Comparison of ENCODE assay signal across 8 cellular contexts in the genomic region with DNA sequence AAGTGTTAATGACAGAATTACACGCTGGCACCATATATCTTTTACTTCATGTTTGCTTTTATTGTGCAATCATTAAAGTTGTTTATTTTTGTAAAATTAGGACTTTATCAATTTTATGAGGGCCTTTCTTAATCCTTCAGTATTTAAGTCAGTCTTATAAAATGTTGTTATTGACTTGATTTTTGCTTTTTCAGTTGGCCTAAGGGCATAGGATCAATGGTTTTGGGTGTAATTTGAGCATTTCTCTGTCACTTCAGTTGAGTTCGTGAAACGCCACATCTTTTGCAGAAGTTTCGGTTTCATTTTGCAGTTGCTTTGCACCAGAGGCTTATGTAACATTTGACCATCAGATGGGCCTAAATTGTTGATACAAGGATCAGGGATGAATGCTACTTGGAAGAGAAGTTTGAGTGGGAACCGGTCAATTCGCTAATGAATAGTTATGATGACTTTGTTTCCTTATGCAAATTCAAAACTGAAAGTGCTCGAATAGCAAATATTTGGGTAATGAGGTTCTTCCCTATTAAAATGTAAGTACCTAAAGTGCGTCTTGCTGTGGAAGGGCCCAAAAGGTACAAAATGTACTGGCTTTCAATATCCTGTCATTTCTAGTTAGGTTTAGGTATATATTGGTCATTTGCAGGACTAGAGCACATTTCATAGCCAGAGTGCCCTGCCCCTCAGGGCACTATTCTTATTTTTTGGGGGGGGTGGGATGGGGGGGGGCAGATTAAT.
DNase-seq lines count a peak whose midpoint lies in the region; ATAC-seq and TF ChIP-seq lines count a peak whose summit lies in the region.

No MANE protein-coding gene starts in this region.

- H3K27ac ChIP-seq in HEK293 (ENCODE audit: extremely low read depth, low read depth, low read length) (peak overlapping the region; percentile 26; the same call in 1 of the 2 replicates), SJSA1 (peak overlapping the region; percentile 45; the same call in 1 of the 2 replicates), lung (ENCODE audit: low read depth in 1 of 2, low read length in 1 of 2) (peak overlapping the region in 1 of 2 donors; percentile 34)

- ATAC-seq in lung (ENCODE audit: insufficient read depth, low FRiP score) (no peak), HG02840 (IDR thresholded peaks at IDR 0.05; ENCODE audit: low FRiP score, unreplicated experiment) (no peak), GM18858 (IDR thresholded peaks at IDR 0.05; ENCODE audit: unreplicated experiment) (no peak)

- no peak overlapping the region for H3K4me3 ChIP-seq in HEK293 (ENCODE audit: low read depth, low read length)
- peak overlapping the region; percentile 21 for H3K4me3 ChIP-seq in SJSA1
- peak overlapping the region; percentile 29 for H3K4me3 ChIP-seq in lung

- H3K4me1 ChIP-seq in HEK293 (ENCODE audit: control insufficient read depth, insufficient read depth, low read length) (peaks cover 4% of the 10 kb centered on the region), SJSA1 (replicated peaks) (no peaks in the 10 kb centered on the region), lung (ENCODE audit: control insufficient read depth in 2 of 2, insufficient read depth in 2 of 2, low read length in 2 of 2) (peaks cover 0 to 11% of the 10 kb centered on the region in 2 donors)

- H3K27me3 ChIP-seq in SJSA1 (replicated peaks): no peaks in the 10 kb centered on the region
- H3K27me3 ChIP-seq in lung (ENCODE audit: control insufficient read depth, insufficient read depth): no peaks in the 10 kb centered on the region

- H3K9me3 ChIP-seq in HEK293 (ENCODE audit: control insufficient read depth, insufficient read depth, low read depth, low read length): no peaks in the 10 kb centered on the region
- H3K9me3 ChIP-seq in SJSA1 (replicated peaks): no peaks in the 10 kb centered on the region
- no peaks in the 10 kb centered on the region for H3K9me3 ChIP-seq in lung (ENCODE audit: control insufficient read depth in 2 of 2, insufficient read depth in 1 of 2, low read length in 1 of 2)

- POLR2A ChIA-PET in HEK293 (lab: Yijun Ruan, JAX): no interaction called here

- no peaks in the 10 kb centered on the region for H3K36me3 ChIP-seq in HEK293 (ENCODE audit: control insufficient read depth in 2 of 2, insufficient read depth in 1 of 2, low read length in 2 of 2)
- H3K36me3 ChIP-seq in SJSA1: no peaks in the 10 kb centered on the region
- no peaks in the 10 kb centered on the region for H3K36me3 ChIP-seq in lung (ENCODE audit: control insufficient read depth in 2 of 2, insufficient read depth in 2 of 2, low read length in 2 of 2)

- DNase-seq in EH (ENCODE audit: low read depth) (peak; percentile 20), SJSA1 (ENCODE audit: low read depth in 1 of 2, low spot score in 2 of 2) (peak in 1 of 2 experiments; percentile 25), lung (ENCODE audit: low spot score) (no peak), NCI-H1092 (lab: John Stamatoyannopoulos, UW) (no peak), NCI-H748 treated with DMSO at 0.1 percent for 48 hours (lab: John Stamatoyannopoulos, UW) (no peak)

- 19 to 25% methylated on average over 8 of the region's 8 CpGs for WGBS in lung, 2 donors

- TF ChIP-seq CTCF in HEK293 (tag by site-specific recombination; IDR thresholded peaks at IDR 0.05) (no peak), lung (IDR thresholded peaks at IDR 0.05; ENCODE audit: control extremely low read depth, extremely low read depth) (no peak)

- CTCF ChIA-PET in HEK293 (lab: Yijun Ruan, JAX): no interaction called here

TF ChIP-seq in HEK293, 187 proteins besides CTCF, POLR2A, EP300 and RAD21:
- peak; percentile 76 for TF ChIP-seq FEZF1 (tag by site-specific recombination; IDR thresholded peaks at IDR 0.05)
- TF ChIP-seq HOXD13 (CRISPR knock-in tag; IDR thresholded peaks at IDR 0.05; ENCODE audit: borderline replicate concordance): no peak
- 0 out of 2 replicates have a peak, but pooled peaks have one; percentile 7 for TF ChIP-seq OSR2 (tag by site-specific recombination; IDR thresholded peaks at IDR 0.05)
- TF ChIP-seq, protein P1, sequence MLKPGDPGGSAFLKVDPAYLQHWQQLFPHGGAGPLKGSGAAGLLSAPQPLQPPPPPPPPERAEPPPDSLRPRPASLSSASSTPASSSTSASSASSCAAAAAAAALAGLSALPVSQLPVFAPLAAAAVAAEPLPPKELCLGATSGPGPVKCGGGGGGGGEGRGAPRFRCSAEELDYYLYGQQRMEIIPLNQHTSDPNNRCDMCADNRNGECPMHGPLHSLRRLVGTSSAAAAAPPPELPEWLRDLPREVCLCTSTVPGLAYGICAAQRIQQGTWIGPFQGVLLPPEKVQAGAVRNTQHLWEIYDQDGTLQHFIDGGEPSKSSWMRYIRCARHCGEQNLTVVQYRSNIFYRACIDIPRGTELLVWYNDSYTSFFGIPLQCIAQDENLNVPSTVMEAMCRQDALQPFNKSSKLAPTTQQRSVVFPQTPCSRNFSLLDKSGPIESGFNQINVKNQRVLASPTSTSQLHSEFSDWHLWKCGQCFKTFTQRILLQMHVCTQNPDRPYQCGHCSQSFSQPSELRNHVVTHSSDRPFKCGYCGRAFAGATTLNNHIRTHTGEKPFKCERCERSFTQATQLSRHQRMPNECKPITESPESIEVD (tag by site-specific recombination; IDR thresholded peaks at IDR 0.05): peak; percentile 79
- TF ChIP-seq ZNF843 (tag by site-specific recombination; IDR thresholded peaks at IDR 0.05): peak; percentile 63
- TF ChIP-seq KLF10 (tag by site-specific recombination; IDR thresholded peaks at IDR 0.05): 0 out of 2 replicates have a peak, but pooled peaks have one; percentile 19
